Comparison of ENCODE assay signal across 1 cellular context in genomic region chr4:6688879-6689505, GRCh38.
TF ChIP-seq lines count a peak whose summit lies in the region.

No MANE protein-coding gene starts in this region.

TF ChIP-seq in HepG2, 621 proteins besides CTCF, POLR2A, EP300 and RAD21 (continued from another document and continues in another):
- TF ChIP-seq ZBTB34 (CRISPR knock-in tag; IDR thresholded peaks at IDR 0.05), result no peak
- TF ChIP-seq ZNF609 (CRISPR knock-in tag; IDR thresholded peaks at IDR 0.05; ENCODE audit: borderline replicate concordance), result 0 out of 2 replicates have a peak, but pooled peaks have one; percentile 29
- TF ChIP-seq NFATC3 (CRISPR knock-in tag; IDR thresholded peaks at IDR 0.05), result no peak
- no peak for TF ChIP-seq GABPB1 (CRISPR knock-in tag; IDR thresholded peaks at IDR 0.05)
- no peak for TF ChIP-seq ZBTB44 (CRISPR knock-in tag; IDR thresholded peaks at IDR 0.05)
- TF ChIP-seq SMYD3 (CRISPR knock-in tag; IDR thresholded peaks at IDR 0.05), result no peak
- 0 out of 2 replicates have a peak, but pooled peaks have one; percentile 8 for TF ChIP-seq ZBTB7A (CRISPR knock-in tag; IDR thresholded peaks at IDR 0.05)
- no peak for TF ChIP-seq NAIF1 (CRISPR knock-in tag; IDR thresholded peaks at IDR 0.05; ENCODE audit: borderline replicate concordance)
- TF ChIP-seq ZNF124 (CRISPR knock-in tag; IDR thresholded peaks at IDR 0.05), result no peak
- TF ChIP-seq CEBPG (CRISPR knock-in tag; IDR thresholded peaks at IDR 0.05), result no peak
- TF ChIP-seq SPEN (CRISPR knock-in tag; IDR thresholded peaks at IDR 0.05; ENCODE audit: low read depth), result peak; percentile 65
- no peak for TF ChIP-seq HNRNPL (IDR thresholded peaks at IDR 0.05; ENCODE audit: low read depth, low read length)
- TF ChIP-seq ZUFSP (CRISPR knock-in tag; IDR thresholded peaks at IDR 0.05; ENCODE audit: borderline replicate concordance), result no peak
- no peak for TF ChIP-seq CENPT (CRISPR knock-in tag; IDR thresholded peaks at IDR 0.05; ENCODE audit: low read depth)
- no peak for TF ChIP-seq TCF7L2 (IDR thresholded peaks at IDR 0.05; ENCODE audit: low read depth, low read length)
- TF ChIP-seq ZNF7 (CRISPR knock-in tag; IDR thresholded peaks at IDR 0.05), result no peak
- no peak for TF ChIP-seq ZNF605 (CRISPR knock-in tag; IDR thresholded peaks at IDR 0.05)
- no peak for TF ChIP-seq TBX3 (IDR thresholded peaks at IDR 0.05; ENCODE audit: borderline replicate concordance)
- no peak for TF ChIP-seq ZNF333 (CRISPR knock-in tag; IDR thresholded peaks at IDR 0.05; ENCODE audit: borderline replicate concordance)
- TF ChIP-seq CEBPZ (IDR thresholded peaks at IDR 0.05; ENCODE audit: low read length), result no peak
- TF ChIP-seq ZNF564 (CRISPR knock-in tag; IDR thresholded peaks at IDR 0.05), result peak; percentile 18; the same call in 1 of the 2 replicates
- TF ChIP-seq IKZF5 (CRISPR knock-in tag; IDR thresholded peaks at IDR 0.05), result no peak
- no peak for TF ChIP-seq ZNF318 (CRISPR knock-in tag; IDR thresholded peaks at IDR 0.05)
- no peak for TF ChIP-seq ZMYM3 (CRISPR knock-in tag; IDR thresholded peaks at IDR 0.05)
- TF ChIP-seq TRIM22 (IDR thresholded peaks at IDR 0.05), result no peak
- TF ChIP-seq ZFAT (CRISPR knock-in tag; conservative IDR thresholded peaks at IDR 0.05), result no peak
- TF ChIP-seq ZMYM2 (CRISPR knock-in tag; IDR thresholded peaks at IDR 0.05), result no peak
- no peak for TF ChIP-seq NR1H2 (CRISPR knock-in tag; IDR thresholded peaks at IDR 0.05; ENCODE audit: borderline replicate concordance, low read depth)
- no peak for TF ChIP-seq ZNF33B (CRISPR knock-in tag; IDR thresholded peaks at IDR 0.05)
- no peak for TF ChIP-seq SMAD9 (CRISPR knock-in tag; IDR thresholded peaks at IDR 0.05)
- no peak for TF ChIP-seq MEF2D (CRISPR knock-in tag; IDR thresholded peaks at IDR 0.05)
- peak; percentile 23; the same call in 1 of the 2 replicates for TF ChIP-seq MXD3 (CRISPR knock-in tag; IDR thresholded peaks at IDR 0.05)
- TF ChIP-seq ZFP90 (CRISPR knock-in tag; IDR thresholded peaks at IDR 0.05; ENCODE audit: borderline replicate concordance), result 0 out of 2 replicates have a peak, but pooled peaks have one; percentile 42
